ENCODE assay signal across 1 cellular context in genomic region chr6:139030211-139030530, GRCh38.
A peak's percentile ranks its signal among the peaks of the same experiment; 100 is the strongest.
TF ChIP-seq lines count a peak whose summit lies in the region.

No MANE protein-coding gene starts in this region.

TF ChIP-seq in neural cell, 6 proteins besides CTCF, POLR2A, EP300 and RAD21:
- TF ChIP-seq REST (IDR thresholded peaks at IDR 0.05; ENCODE audit: borderline replicate concordance) (peak; percentile 54), POLR2AphosphoS5 (IDR thresholded peaks at IDR 0.05) (no peak), MXI1 (conservative IDR thresholded peaks at IDR 0.05; ENCODE audit: poor library complexity, severe bottlenecking) (no peak)
